ENCODE assay signal across 28 cellular contexts in the genomic region with DNA sequence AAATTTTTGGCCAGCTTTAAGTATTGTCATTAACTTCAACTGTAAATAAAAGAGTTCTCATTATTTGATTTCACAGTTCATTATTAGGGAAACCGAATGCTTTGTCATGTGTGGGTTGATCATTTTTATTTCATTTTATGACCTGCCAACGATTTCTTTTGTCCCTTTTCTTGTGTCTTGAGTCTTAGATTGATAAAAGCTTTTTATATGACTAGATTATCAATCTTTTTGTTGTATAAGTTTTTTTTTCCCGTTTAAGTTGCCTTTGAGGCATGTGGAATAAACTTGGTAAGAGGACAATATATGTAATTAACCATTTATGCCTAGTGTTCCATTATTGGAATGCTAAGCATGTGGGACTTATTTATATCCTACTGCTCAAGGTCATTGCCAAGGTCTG.
"Had no signal": no experiment of that assay in that cellular context is flagged by ENCODE, and none has a peak within 500 bp of the region (broad histone marks: within the 10 kb centered on the region; RNA-seq: fewer than 3 reads in every experiment).

No MANE protein-coding gene starts in this region.

- H3K4me1 Mint-ChIP-seq: nephron; neural progenitor cell; stimulated activated effector memory CD8-positive, alpha-beta T cell treated with anti-CD3 and anti-CD28 coated beads, Interleukin-12 subunit alpha, Interleukin-12 subunit beta, amount 100 ng/mL, for 72 hours; stimulated activated naive B cell treated with anti-CD40 and anti-IgM and Interleukin-4, amounts not matched to agents 10 μg/mL and 1 μg/mL and 100 μg/mL, for 72 hours had no signal

- ATAC-seq: psoas muscle; right cardiac atrium; right lobe of liver; stimulated activated effector memory CD8-positive, alpha-beta T cell treated with anti-CD3 and anti-CD28 coated beads, Interleukin-12 subunit alpha, Interleukin-12 subunit beta, amount 100 ng/mL, for 72 hours; stimulated activated naive B cell treated with anti-CD40 and anti-IgM and Interleukin-4, amounts not matched to agents 10 μg/mL and 1 μg/mL and 100 μg/mL, for 72 hours had no signal

- H3K27ac Mint-ChIP-seq: nephron; neural progenitor cell; progenitor cell of endocrine pancreas; stimulated activated effector memory CD8-positive, alpha-beta T cell treated with anti-CD3 and anti-CD28 coated beads, Interleukin-12 subunit alpha, Interleukin-12 subunit beta, amount 100 ng/mL, for 72 hours; stimulated activated naive B cell treated with anti-CD40 and anti-IgM and Interleukin-4, amounts not matched to agents 10 μg/mL and 1 μg/mL and 100 μg/mL, for 72 hours; stimulated activated naive CD8-positive, alpha-beta T cell treated with anti-CD3 and anti-CD28 coated beads, Interleukin-15, Interleukin-2, amounts not matched to agents 100 ng/mL and 50 ng/mL, for 24 hours had no signal

- H3K36me3 ChIP-seq: ovary had no signal

- H3K27me3 Mint-ChIP-seq: progenitor cell of endocrine pancreas; stimulated activated naive B cell treated with anti-CD40 and anti-IgM and Interleukin-4, amounts not matched to agents 10 μg/mL and 1 μg/mL and 100 μg/mL, for 72 hours; stimulated activated naive CD8-positive, alpha-beta T cell treated with anti-CD3 and anti-CD28 coated beads, Interleukin-15, Interleukin-2, amounts not matched to agents 100 ng/mL and 50 ng/mL, for 24 hours had no signal

- H3K4me1 ChIP-seq: neural progenitor cell, parathyroid adenoma, psoas muscle, right lobe of liver, sigmoid colon, stomach, thyroid gland, tibial nerve, upper lobe of left lung, vagina had no signal

- H3K9me3 ChIP-seq: ovary, psoas muscle, right lobe of liver, sigmoid colon, stomach, thoracic aorta, thyroid gland, tibial nerve, upper lobe of left lung, vagina had no signal

- FAIRE-seq: urothelium cell line had no signal

- H3K4me2 ChIP-seq: neural progenitor cell had no signal

- H3K4me3 ChIP-seq: neural progenitor cell, ovary, psoas muscle, right lobe of liver, sigmoid colon, stomach, thoracic aorta, thyroid gland, tibial nerve, upper lobe of left lung, vagina had no signal

- H3K9ac ChIP-seq: neural progenitor cell, parathyroid adenoma had no signal

- H3K27me3 ChIP-seq: neural progenitor cell, ovary, right lobe of liver, sigmoid colon, stomach, thyroid gland, tibial nerve, upper lobe of left lung, vagina had no signal

- DNase-seq: occipital lobe; ovary; posterior cingulate gyrus; psoas muscle; right cardiac atrium; right lobe of liver; sigmoid colon; small intestine; stimulated activated CD4-positive, alpha-beta T cell treated with anti-CD3 and anti-CD28 coated beads, Interleukin-15, amount 100 ng/mL, for 24 hours; stimulated activated CD4-positive, alpha-beta T cell treated with anti-CD3 and anti-CD28 coated beads, Interleukin-2, amount 100 ng/mL, for 24 hours; stimulated activated CD4-positive, alpha-beta T cell treated with anti-CD3 and anti-CD28 coated beads, Interleukin-2, amount 100 ng/mL, for 48 hours; stimulated activated CD4-positive, alpha-beta T cell treated with anti-CD3 and anti-CD28 coated beads, Interleukin-4, amount 100 ng/mL, for 24 hours; stimulated activated naive B cell treated with anti-CD40 and anti-IgM and Interleukin-4, amounts not matched to agents 10 μg/mL and 1 μg/mL and 100 μg/mL, for 72 hours; stimulated activated naive CD4-positive, alpha-beta T cell treated with Interleukin-2 at 50 U/mL for 16 hours; stomach; thyroid gland; trophoblast cell; upper lobe of left lung had no signal

- H2AFZ ChIP-seq: neural progenitor cell, parathyroid adenoma had no signal

- H3K79me2 ChIP-seq: parathyroid adenoma had no signal

- H3K27ac ChIP-seq: neural progenitor cell, ovary, parathyroid adenoma, psoas muscle, right lobe of liver, sigmoid colon, stomach, thoracic aorta, thyroid gland, tibial nerve, upper lobe of left lung, vagina had no signal

- H3K9me3 Mint-ChIP-seq: nephron; neural progenitor cell; stimulated activated effector memory CD8-positive, alpha-beta T cell treated with anti-CD3 and anti-CD28 coated beads, Interleukin-12 subunit alpha, Interleukin-12 subunit beta, amount 100 ng/mL, for 72 hours; stimulated activated naive B cell treated with anti-CD40 and anti-IgM and Interleukin-4, amounts not matched to agents 10 μg/mL and 1 μg/mL and 100 μg/mL, for 72 hours; stimulated activated naive CD8-positive, alpha-beta T cell treated with anti-CD3 and anti-CD28 coated beads, Interleukin-15, Interleukin-2, amounts not matched to agents 100 ng/mL and 50 ng/mL, for 24 hours had no signal

- H3K4me3 Mint-ChIP-seq: nephron; neural progenitor cell; stimulated activated effector memory CD8-positive, alpha-beta T cell treated with anti-CD3 and anti-CD28 coated beads, Interleukin-12 subunit alpha, Interleukin-12 subunit beta, amount 100 ng/mL, for 72 hours; stimulated activated naive B cell treated with anti-CD40 and anti-IgM and Interleukin-4, amounts not matched to agents 10 μg/mL and 1 μg/mL and 100 μg/mL, for 72 hours; stimulated activated naive CD8-positive, alpha-beta T cell treated with anti-CD3 and anti-CD28 coated beads, Interleukin-15, Interleukin-2, amounts not matched to agents 100 ng/mL and 50 ng/mL, for 24 hours had no signal
